In the genomic region with DNA sequence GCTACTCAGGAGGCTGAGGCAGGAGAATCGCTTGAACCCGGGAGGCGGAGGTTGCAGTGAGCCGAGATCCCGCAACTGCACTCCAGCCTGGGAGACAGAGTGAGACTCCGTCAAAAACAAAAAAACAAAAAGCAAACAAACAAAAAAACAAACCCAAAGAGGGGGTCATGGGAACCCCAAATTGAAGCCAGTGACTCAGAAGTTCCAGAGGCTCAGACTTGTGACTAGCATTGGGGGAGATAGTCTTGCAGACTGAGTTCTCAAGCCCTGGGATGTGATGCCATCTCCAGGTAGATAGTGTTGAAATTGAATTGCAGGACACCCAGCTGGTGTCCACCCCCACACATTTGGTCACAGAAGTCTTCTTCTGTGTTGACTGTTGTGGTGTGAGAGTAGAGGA, we compare ENCODE assay signal across 11 cellular contexts. TPM values are rescaled to one million over a fixed set of nuclear protein-coding genes. Genes with fewer than 3 reads are reported as not detected.
DNase-seq lines count a peak whose midpoint lies in the region; ATAC-seq, FAIRE-seq and TF ChIP-seq lines count a peak whose summit lies in the region.
"Had no signal": no experiment of that assay in that cellular context is flagged by ENCODE, and none has a peak within 500 bp of the region (broad histone marks: within the 10 kb centered on the region; RNA-seq: fewer than 3 reads in every experiment).

No MANE protein-coding gene starts in this region.

- peak overlapping the region; percentile 48 for H3K4me2 ChIP-seq in SK-N-SH

- no peaks in the 10 kb centered on the region for H3K9me2 ChIP-seq in SK-N-SH

- TF ChIP-seq EP300 in SK-N-SH (IDR thresholded peaks at IDR 0.05; ENCODE audit: borderline replicate concordance in 1 of 2, low read depth in 1 of 2, low read length in 1 of 2) (no peak), sigmoid colon (IDR thresholded peaks at IDR 0.05) (no peak)

- intact Hi-C loops in sigmoid colon (cut with DNase I) = loop anchor here (10.0 kb wide), 1 partner anchor 501 kb away; no protein-coding TSS in a partner anchor

- H4K20me1 ChIP-seq in SK-N-SH (ENCODE audit: insufficient read depth) = no peaks in the 10 kb centered on the region

- FAIRE-seq in GM19239 (lab: Jason Lieb, UNC) = no peak

- no peak for ATAC-seq in HG03354 (IDR thresholded peaks at IDR 0.05; ENCODE audit: poor library complexity, severe bottlenecking, unreplicated experiment)

- H3K4me3 ChIP-seq in SK-N-SH (ENCODE audit: low read depth in 2 of 2, low read length in 1 of 2) (no peak overlapping the region), esophagus (ENCODE audit: low read depth in 1 of 2, low read length in 2 of 2) (no peak overlapping the region), sigmoid colon (no peak overlapping the region)
- H3K4me3 ChIP-seq: dorsolateral prefrontal cortex, skin epidermis had no signal

- H3F3A ChIP-seq in SK-N-SH (replicated peaks; ENCODE audit: insufficient read depth) = peaks cover 43% of the 10 kb centered on the region

- H3K9ac ChIP-seq in SK-N-SH = no peak overlapping the region; the same call in 1 of the 2 replicates

- H2AFZ ChIP-seq in SK-N-SH (ENCODE audit: low read depth) = no peak overlapping the region

- no peak for TF ChIP-seq RAD21 in SK-N-SH (IDR thresholded peaks at IDR 0.05; ENCODE audit: low read length)

- 92% methylated on average over 6 of the region's 6 CpGs for WGBS in SK-N-SH (ENCODE audit: low lambda C conversion rate)
- 93 to 94% methylated on average over 6 of the region's 6 CpGs for WGBS in esophagus, 2 donors
- 96 to 98% methylated on average over 6 of the region's 6 CpGs for WGBS in sigmoid colon, 2 donors

- POLR2A ChIA-PET in SK-N-SH (lab: Yijun Ruan, JAX) = no interaction called here

- H3K36me3 ChIP-seq in SK-N-SH (replicated peaks in 1 of 2; ENCODE audit: control insufficient read depth in 1 of 2, insufficient read depth in 2 of 2, low read length in 1 of 2) = no peaks in the 10 kb centered on the region
- no peaks in the 10 kb centered on the region for H3K36me3 ChIP-seq in esophagus (ENCODE audit: control insufficient read depth in 2 of 2, insufficient read depth in 2 of 2, low read length in 1 of 2)
- H3K36me3 ChIP-seq in sigmoid colon = no peaks in the 10 kb centered on the region

- DNase-seq in activated CD4-positive, alpha-beta T cell treated with anti-CD3 and anti-CD28 coated beads for 48 hours = peak; percentile 40
- no peak for DNase-seq in activated CD4-positive, alpha-beta T cell treated with anti-CD3 and anti-CD28 coated beads for 1 hour
- DNase-seq in SK-N-SH (no peak), sigmoid colon (no peak), GM19239 (ENCODE audit: insufficient read length, low spot score) (no peak), NCI-H82 treated with DMSO at 0.1 percent for 48 hours (lab: John Stamatoyannopoulos, UW; ENCODE audit: unreplicated experiment) (no peak)
- DNase-seq: dorsolateral prefrontal cortex, NCI-H82 had no signal

- no peak for TF ChIP-seq POLR2A in sigmoid colon (IDR thresholded peaks at IDR 0.05)

- no peaks in the 10 kb centered on the region for H3K9me3 ChIP-seq in SK-N-SH
- H3K9me3 ChIP-seq in esophagus (ENCODE audit: control insufficient read depth in 2 of 2, insufficient read depth in 1 of 2, low read depth in 1 of 2, low read length in 1 of 2) = no peaks in the 10 kb centered on the region
- no peaks in the 10 kb centered on the region for H3K9me3 ChIP-seq in sigmoid colon

- H3K27ac ChIP-seq in SK-N-SH (ENCODE audit: low read depth in 2 of 2, low read length in 1 of 2) = peak overlapping the region; percentile 41 to 80; a peak in 3 of 4 replicates
- peak overlapping the region; percentile 30 to 64 for H3K27ac ChIP-seq in esophagus (ENCODE audit: low read depth in 2 of 2, low read length in 1 of 2)
- H3K27ac ChIP-seq in sigmoid colon = peak overlapping the region in 3 of 4 donors; percentile 35 to 60 (median 55)

- no peaks in the 10 kb centered on the region for H3K79me2 ChIP-seq in SK-N-SH (ENCODE audit: insufficient read depth)

- CTCF ChIA-PET in SK-N-SH (lab: Yijun Ruan, JAX) = interaction anchor here (1.0 kb wide), 1 partner anchor 41 kb away, joined by 3 read pairs; no protein-coding TSS in a partner anchor

- TF ChIP-seq CTCF in SK-N-SH (IDR thresholded peaks at IDR 0.05) (no peak), sigmoid colon (IDR thresholded peaks at IDR 0.05) (no peak)

- peaks cover 10 to 17% of the 10 kb centered on the region in 2 experiments; a peak in 3 of 4 replicates for H3K4me1 ChIP-seq in SK-N-SH (ENCODE audit: control insufficient read depth in 1 of 2, insufficient read depth in 2 of 2, low read depth in 1 of 2, low read length in 1 of 2)
- H3K4me1 ChIP-seq in esophagus (ENCODE audit: control insufficient read depth in 2 of 2, insufficient read depth in 2 of 2, low read length in 1 of 2) = peaks cover 0 to 2% of the 10 kb centered on the region in 2 donors
- peaks cover 0 to 14% (median 13%) of the 10 kb centered on the region in 4 donors for H3K4me1 ChIP-seq in sigmoid colon

- H3K27me3 ChIP-seq in SK-N-SH (ENCODE audit: insufficient read depth) = no peaks in the 10 kb centered on the region
- no peaks in the 10 kb centered on the region for H3K27me3 ChIP-seq in esophagus (ENCODE audit: control insufficient read depth in 1 of 2, insufficient read depth in 2 of 2, low read length in 2 of 2)
- H3K27me3 ChIP-seq in sigmoid colon = no peaks in the 10 kb centered on the region
- H3K27me3 ChIP-seq: dorsolateral prefrontal cortex had no signal

TF ChIP-seq in SK-N-SH, 30 proteins besides CTCF, POLR2A, EP300 and RAD21:
- TF ChIP-seq, protein P1, sequence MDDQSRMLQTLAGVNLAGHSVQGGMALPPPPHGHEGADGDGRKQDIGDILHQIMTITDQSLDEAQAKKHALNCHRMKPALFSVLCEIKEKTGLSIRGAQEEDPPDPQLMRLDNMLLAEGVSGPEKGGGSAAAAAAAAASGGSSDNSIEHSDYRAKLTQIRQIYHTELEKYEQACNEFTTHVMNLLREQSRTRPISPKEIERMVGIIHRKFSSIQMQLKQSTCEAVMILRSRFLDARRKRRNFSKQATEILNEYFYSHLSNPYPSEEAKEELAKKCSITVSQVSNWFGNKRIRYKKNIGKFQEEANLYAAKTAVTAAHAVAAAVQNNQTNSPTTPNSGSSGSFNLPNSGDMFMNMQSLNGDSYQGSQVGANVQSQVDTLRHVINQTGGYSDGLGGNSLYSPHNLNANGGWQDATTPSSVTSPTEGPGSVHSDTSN (IDR thresholded peaks at IDR 0.05) = no peak
- TF ChIP-seq SMC3 (IDR thresholded peaks at IDR 0.05; ENCODE audit: low read depth, low read length) = no peak
- no peak for TF ChIP-seq RCOR1 (IDR thresholded peaks at IDR 0.05; ENCODE audit: low read length)
- no peak for TF ChIP-seq GATA2 (CRISPR knock-in tag; IDR thresholded peaks at IDR 0.05)
- TF ChIP-seq RXRA (IDR thresholded peaks at IDR 0.05; ENCODE audit: borderline replicate concordance, low read depth) = no peak
- no peak for TF ChIP-seq GABPA (IDR thresholded peaks at IDR 0.05; ENCODE audit: low read depth)
- TF ChIP-seq, protein P2, sequence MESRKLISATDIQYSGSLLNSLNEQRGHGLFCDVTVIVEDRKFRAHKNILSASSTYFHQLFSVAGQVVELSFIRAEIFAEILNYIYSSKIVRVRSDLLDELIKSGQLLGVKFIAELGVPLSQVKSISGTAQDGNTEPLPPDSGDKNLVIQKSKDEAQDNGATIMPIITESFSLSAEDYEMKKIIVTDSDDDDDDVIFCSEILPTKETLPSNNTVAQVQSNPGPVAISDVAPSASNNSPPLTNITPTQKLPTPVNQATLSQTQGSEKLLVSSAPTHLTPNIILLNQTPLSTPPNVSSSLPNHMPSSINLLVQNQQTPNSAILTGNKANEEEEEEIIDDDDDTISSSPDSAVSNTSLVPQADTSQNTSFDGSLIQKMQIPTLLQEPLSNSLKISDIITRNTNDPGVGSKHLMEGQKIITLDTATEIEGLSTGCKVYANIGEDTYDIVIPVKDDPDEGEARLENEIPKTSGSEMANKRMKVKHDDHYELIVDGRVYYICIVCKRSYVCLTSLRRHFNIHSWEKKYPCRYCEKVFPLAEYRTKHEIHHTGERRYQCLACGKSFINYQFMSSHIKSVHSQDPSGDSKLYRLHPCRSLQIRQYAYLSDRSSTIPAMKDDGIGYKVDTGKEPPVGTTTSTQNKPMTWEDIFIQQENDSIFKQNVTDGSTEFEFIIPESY (IDR thresholded peaks at IDR 0.05; ENCODE audit: borderline replicate concordance, low read depth) = no peak
- no peak for TF ChIP-seq NFIC (IDR thresholded peaks at IDR 0.05; ENCODE audit: borderline replicate concordance)
- TF ChIP-seq, protein P3, sequence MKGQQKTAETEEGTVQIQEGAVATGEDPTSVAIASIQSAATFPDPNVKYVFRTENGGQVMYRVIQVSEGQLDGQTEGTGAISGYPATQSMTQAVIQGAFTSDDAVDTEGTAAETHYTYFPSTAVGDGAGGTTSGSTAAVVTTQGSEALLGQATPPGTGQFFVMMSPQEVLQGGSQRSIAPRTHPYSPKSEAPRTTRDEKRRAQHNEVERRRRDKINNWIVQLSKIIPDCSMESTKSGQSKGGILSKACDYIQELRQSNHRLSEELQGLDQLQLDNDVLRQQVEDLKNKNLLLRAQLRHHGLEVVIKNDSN (IDR thresholded peaks at IDR 0.05; ENCODE audit: borderline replicate concordance, low read depth) = no peak
- TF ChIP-seq TAF1 (IDR thresholded peaks at IDR 0.05; ENCODE audit: borderline replicate concordance, low read depth, low read length) = no peak
- no peak for TF ChIP-seq MXI1 (IDR thresholded peaks at IDR 0.05; ENCODE audit: low read depth, low read length)

RNA-seq across cellular contexts. Expression of a gene that starts 24.9 kb away (rescaled TPM):
- 1,578 and 1,599 TPM in 2 replicates for polyA plus RNA-seq in SK-N-SH (2012; rRNA removed)
- polyA plus RNA-seq in SK-N-SH (2012; cell fraction: cytosol; rRNA removed) = 1,008 and 1,227 TPM in 2 replicates
- 1,203 and 1,510 TPM in 2 replicates for polyA plus RNA-seq in SK-N-SH (2012; cell fraction: nucleus; rRNA removed)
- 1,000 to 10,000 TPM in 1 of 2 donors, 100 to 1,000 TPM in 1; 403 to 1,101 TPM for polyA plus RNA-seq in esophagus
- total RNA-seq in sigmoid colon = 100 to 1,000 TPM; 265 to 324 (median 300) TPM
- polyA plus RNA-seq in sigmoid colon = 100 to 1,000 TPM; 344 to 968 (median 364) TPM

RNA-seq across cellular contexts. Expression of a gene that starts 42.3 kb away (rescaled TPM):
- polyA plus RNA-seq in SK-N-SH (2012; rRNA removed) (not detected in 2 replicates), esophagus (under 1 TPM in 1 of 2 donors, not detected in 1; 0.06 TPM), sigmoid colon (under 1 TPM in 1 of 3 donors, not detected in 2; 0.60 TPM)
- not detected in 2 replicates for polyA plus RNA-seq in SK-N-SH (2012; cell fraction: cytosol; rRNA removed)
- not detected in 2 replicates for polyA plus RNA-seq in SK-N-SH (2012; cell fraction: nucleus; rRNA removed)
- not detected for total RNA-seq in sigmoid colon
